ENCODE assay signal across 18 cellular contexts in the genomic region with DNA sequence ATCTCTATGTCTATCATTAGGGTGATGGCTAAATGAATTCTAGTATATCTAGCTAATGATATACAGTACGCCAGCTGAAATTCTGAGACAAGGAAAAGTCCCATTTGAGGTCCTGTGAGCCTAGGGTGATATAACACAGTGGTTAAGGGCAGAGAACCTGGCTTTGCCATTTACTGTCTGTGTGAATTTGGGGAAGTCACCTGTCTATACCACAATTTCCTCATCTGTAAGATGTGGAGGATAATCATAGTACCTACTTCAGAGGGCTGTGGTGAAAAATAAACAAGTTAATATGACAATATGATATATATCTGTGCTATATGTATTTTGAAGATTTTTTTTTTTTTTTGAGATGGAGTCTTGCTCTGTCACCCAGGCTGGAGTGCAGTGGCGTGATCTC. TPM values are rescaled to one million over a fixed set of nuclear protein-coding genes. Genes with fewer than 3 reads are reported as not detected.
DNase-seq lines count a peak whose midpoint lies in the region; ATAC-seq and TF ChIP-seq lines count a peak whose summit lies in the region.
"Had no signal": no experiment of that assay in that cellular context is flagged by ENCODE, and none has a peak within 500 bp of the region (broad histone marks: within the 10 kb centered on the region; RNA-seq: fewer than 3 reads in every experiment).

No MANE protein-coding gene starts in this region.

- intact Hi-C loops in CD4-positive, alpha-beta T cell (cut with DNase I, micrococcal nuclease) = loop anchor here in 1 of 2 experiments (10.0 kb wide), 1 partner anchor 737 kb away; a partner anchor contains a TSS
- intact Hi-C loops in activated CD4-positive, alpha-beta memory T cell treated with anti-CD3 and anti-CD28 coated beads for 36 hours (cut with micrococcal nuclease) = loop anchor here (2.0 kb wide), 1 partner anchor 77 kb away; a partner anchor contains a TSS
- intact Hi-C loops in naive thymus-derived CD4-positive, alpha-beta T cell (cut with micrococcal nuclease) = no loop called here

- no peaks in the 10 kb centered on the region for H3K36me3 ChIP-seq in DND-41 (ENCODE audit: insufficient read depth, low read length)
- no peaks in the 10 kb centered on the region for H3K36me3 ChIP-seq in naive thymus-derived CD4-positive, alpha-beta T cell (ENCODE audit: control insufficient read depth in 2 of 3, insufficient read depth in 3 of 3, low read length in 3 of 3)

- ATAC-seq in CD4-positive, alpha-beta T cell (ENCODE audit: poor library complexity) = peak; percentile 80
- peak; percentile 44; the same call in 2 of the 3 replicates for ATAC-seq in DND-41 (ENCODE audit: insufficient read depth, low read depth)
- ATAC-seq in naive thymus-derived CD4-positive, alpha-beta T cell = peak; percentile 84
- ATAC-seq: HCT116 had no signal

- H4K20me1 ChIP-seq in DND-41 (ENCODE audit: insufficient read depth, low read length) = no peaks in the 10 kb centered on the region

- H3K4me1 Mint-ChIP-seq in CD4-positive, alpha-beta T cell (ENCODE audit: low read depth) = peaks cover 46% of the 10 kb centered on the region
- H3K4me1 Mint-ChIP-seq in activated CD4-positive, alpha-beta memory T cell treated with anti-CD3 and anti-CD28 coated beads for 36 hours (ENCODE audit: low read depth) = peaks cover 43% of the 10 kb centered on the region
- peaks cover 32 to 54% (median 47%) of the 10 kb centered on the region in 7 donors for H3K4me1 Mint-ChIP-seq in naive thymus-derived CD4-positive, alpha-beta T cell

- H3K4me3 Mint-ChIP-seq in CD4-positive, alpha-beta T cell = no peak overlapping the region
- no peak overlapping the region for H3K4me3 Mint-ChIP-seq in activated CD4-positive, alpha-beta memory T cell treated with anti-CD3 and anti-CD28 coated beads for 36 hours
- H3K4me3 Mint-ChIP-seq in naive thymus-derived CD4-positive, alpha-beta T cell = peak overlapping the region in 3 of 10 donors; percentile 29 to 53 (median 33)
- H3K4me3 Mint-ChIP-seq: endodermal cell had no signal

- no peak for DNase-seq in CD4-positive, alpha-beta T cell
- DNase-seq in DND-41 (no peak), pons (ENCODE audit: low spot score) (no peak), AG08395 (ENCODE audit: low spot score) (no peak), NCI-H1694 (lab: John Stamatoyannopoulos, UW) (no peak)
- DNase-seq in activated CD4-positive, alpha-beta memory T cell treated with anti-CD3 and anti-CD28 coated beads for 36 hours = no peak
- peak in 7 of 9 donors; percentile 32 to 65 (median 52) for DNase-seq in naive thymus-derived CD4-positive, alpha-beta T cell
- DNase-seq: activated CD4-positive, alpha-beta T cell treated with anti-CD3 and anti-CD28 coated beads, Interleukin-2, amount 50 U/mL, for 1 hour; activated naive CD4-positive, alpha-beta T cell treated with anti-CD3 and anti-CD28 coated beads, Interleukin-2, amount 50 U/mL, for 16 hours; activated T-cell treated with anti-CD3 and anti-CD28 coated beads, Interleukin-2, amount 50 U/mL, for 1 hour; Kasumi-1; mesendoderm; NCI-H510A; stimulated activated CD4-positive, alpha-beta T cell treated with anti-CD3 and anti-CD28 coated beads, Interleukin-2, amount 100 ng/mL, for 48 hours; trophoblast cell had no signal

- H3K4me2 ChIP-seq in DND-41 (ENCODE audit: insufficient read depth, low read length) = no peak overlapping the region

- H3K36me3 Mint-ChIP-seq in CD4-positive, alpha-beta T cell (ENCODE audit: low read depth) = no peaks in the 10 kb centered on the region
- peaks cover 9% of the 10 kb centered on the region for H3K36me3 Mint-ChIP-seq in activated CD4-positive, alpha-beta memory T cell treated with anti-CD3 and anti-CD28 coated beads for 36 hours
- peaks cover 0 to 19% (median 6%) of the 10 kb centered on the region in 5 donors for H3K36me3 Mint-ChIP-seq in naive thymus-derived CD4-positive, alpha-beta T cell

- POLR2A ChIA-PET in CD4-positive, alpha-beta T cell (lab: Charles Lee) = interaction anchor here (0.8 to 6.2 kb wide), 4 partner anchors 8 to 170 kb away, joined by 3 to 59 read pairs (median 3); a partner anchor contains a TSS
- POLR2A ChIA-PET in activated CD4-positive, alpha-beta memory T cell treated with anti-CD3 and anti-CD28 coated beads for 36 hours (lab: Charles Lee) = interaction anchor here (1.2 to 5.4 kb wide), 2 partner anchors 8 to 10 kb away, joined by 5 to 36 read pairs; a partner anchor contains a TSS
- POLR2A ChIA-PET in naive thymus-derived CD4-positive, alpha-beta T cell (lab: Charles Lee) = interaction anchor here (0.9 kb wide), 1 partner anchor 10 kb away, joined by 3 read pairs; a partner anchor contains a TSS

- TF ChIP-seq CTCF in CD4-positive, alpha-beta T cell (IDR thresholded peaks at IDR 0.05) = no peak
- no peak for TF ChIP-seq CTCF in DND-41 (IDR thresholded peaks at IDR 0.05; ENCODE audit: borderline replicate concordance, extremely low read depth, low read length, poor library complexity, severe bottlenecking)

- H3K27ac ChIP-seq in CD4-positive, alpha-beta T cell (ENCODE audit: low read depth, low read length) = no peak overlapping the region
- H3K27ac ChIP-seq in DND-41 (ENCODE audit: low read length) = no peak overlapping the region
- H3K27ac ChIP-seq in naive thymus-derived CD4-positive, alpha-beta T cell (ENCODE audit: low read depth, low read length) = no peak overlapping the region
- H3K27ac ChIP-seq: SK-N-MC had no signal

- no peaks in the 10 kb centered on the region for H3K27me3 ChIP-seq in CD4-positive, alpha-beta T cell (ENCODE audit: control insufficient read depth, insufficient read depth, low read length)
- H3K27me3 ChIP-seq in DND-41 (ENCODE audit: insufficient read depth, low read length, poor library complexity) = no peaks in the 10 kb centered on the region
- H3K27me3 ChIP-seq in naive thymus-derived CD4-positive, alpha-beta T cell (ENCODE audit: control insufficient read depth in 2 of 2, insufficient read depth in 2 of 2, low read length in 2 of 2) = no peaks in the 10 kb centered on the region

- no peak overlapping the region for H2AFZ ChIP-seq in DND-41 (ENCODE audit: low read depth, low read length)

- peaks cover 10% of the 10 kb centered on the region for H3K9me3 ChIP-seq in CD4-positive, alpha-beta T cell (ENCODE audit: control insufficient read depth, low read length)
- H3K9me3 ChIP-seq in DND-41 (ENCODE audit: insufficient read depth, low read length, severe bottlenecking) = no peaks in the 10 kb centered on the region
- H3K9me3 ChIP-seq in naive thymus-derived CD4-positive, alpha-beta T cell (ENCODE audit: control insufficient read depth in 2 of 3, low read length in 3 of 3) = peaks cover 0 to 10% (median 3%) of the 10 kb centered on the region in 3 experiments

- peak overlapping the region; percentile 55 for H3K27ac Mint-ChIP-seq in CD4-positive, alpha-beta T cell
- H3K27ac Mint-ChIP-seq in activated CD4-positive, alpha-beta memory T cell treated with anti-CD3 and anti-CD28 coated beads for 36 hours = peak overlapping the region; percentile 45
- H3K27ac Mint-ChIP-seq in naive thymus-derived CD4-positive, alpha-beta T cell = peak overlapping the region in 3 of 9 donors; percentile 19 to 56 (median 34)
- H3K27ac Mint-ChIP-seq: endodermal cell had no signal

- H3K79me2 ChIP-seq in DND-41 (ENCODE audit: insufficient read depth, low read length) = no peaks in the 10 kb centered on the region

- CTCF ChIA-PET in CD4-positive, alpha-beta T cell (lab: Charles Lee) = interaction anchor here (1.1 kb wide), 2 partner anchors 93 to 171 kb away, joined by 3 to 4 read pairs; no protein-coding TSS in a partner anchor
- CTCF ChIA-PET in activated CD4-positive, alpha-beta memory T cell treated with anti-CD3 and anti-CD28 coated beads for 36 hours (lab: Charles Lee) = interaction anchor here (1.1 to 6.8 kb wide), 2 partner anchors 8 to 18 kb away, joined by 3 to 60 read pairs; no protein-coding TSS in a partner anchor
- CTCF ChIA-PET in naive thymus-derived CD4-positive, alpha-beta T cell (lab: Charles Lee) = interaction anchor here (0.7 to 10.0 kb wide), 2 partner anchors 57 to 172 kb away, joined by 4 to 110 read pairs; no protein-coding TSS in a partner anchor

- H3K9me3 Mint-ChIP-seq in CD4-positive, alpha-beta T cell = no peaks in the 10 kb centered on the region
- H3K9me3 Mint-ChIP-seq in activated CD4-positive, alpha-beta memory T cell treated with anti-CD3 and anti-CD28 coated beads for 36 hours = peaks cover 17% of the 10 kb centered on the region
- H3K9me3 Mint-ChIP-seq in naive thymus-derived CD4-positive, alpha-beta T cell = peaks cover 0 to 14% (median 6%) of the 10 kb centered on the region in 11 donors

- no peak overlapping the region for H3K9ac ChIP-seq in DND-41 (ENCODE audit: low read depth, low read length)

- H3K4me1 ChIP-seq in DND-41 (ENCODE audit: insufficient read depth, low read length) = no peaks in the 10 kb centered on the region
- H3K4me1 ChIP-seq in naive thymus-derived CD4-positive, alpha-beta T cell (ENCODE audit: control insufficient read depth in 2 of 2, insufficient read depth in 2 of 2, low read length in 2 of 2) = peaks cover 17 to 21% of the 10 kb centered on the region in 2 donors

- no peak overlapping the region for H3K4me3 ChIP-seq in DND-41 (ENCODE audit: low read depth in 1 of 2, low read length in 2 of 2)
- H3K4me3 ChIP-seq in naive thymus-derived CD4-positive, alpha-beta T cell (ENCODE audit: low read length) = no peak overlapping the region
- H3K4me3 ChIP-seq: SK-N-MC had no signal

- no peaks in the 10 kb centered on the region for H3K27me3 Mint-ChIP-seq in CD4-positive, alpha-beta T cell
- H3K27me3 Mint-ChIP-seq in activated CD4-positive, alpha-beta memory T cell treated with anti-CD3 and anti-CD28 coated beads for 36 hours = no peaks in the 10 kb centered on the region
- no peaks in the 10 kb centered on the region for H3K27me3 Mint-ChIP-seq in naive thymus-derived CD4-positive, alpha-beta T cell

RNA-seq across cellular contexts. Expression of a gene that starts 9.8 kb away (rescaled TPM):
- 1 to 10 TPM in 1 of 2 experiments, under 1 TPM in 1; 0.95 to 1.9 TPM for total RNA-seq in CD4-positive, alpha-beta T cell
- total RNA-seq in activated CD4-positive, alpha-beta memory T cell treated with anti-CD3 and anti-CD28 coated beads for 36 hours = 1 to 10 TPM; 6.3 to 6.6 TPM
- total RNA-seq in naive thymus-derived CD4-positive, alpha-beta T cell = 1 to 10 TPM; 3.3 to 9.3 (median 4.0) TPM
- 1 to 10 TPM in 1 of 2 donors, under 1 TPM in 1; 0.20 to 2.0 TPM for polyA plus RNA-seq in naive thymus-derived CD4-positive, alpha-beta T cell

Comparison
In these comparisons a context has a peak if more than half of its experiments do, and no peak if none do; other contexts are left out.
1. DNase-seq: peak in naive thymus-derived CD4-positive, alpha-beta T cell (7 of 9); none in CD4-positive, alpha-beta T cell (0 of 10), DND-41 (single experiment), activated CD4-positive, alpha-beta memory T cell treated with anti-CD3 and anti-CD28 coated beads for 36 hours (single experiment), pons (single experiment), AG08395 (single experiment) and NCI-H1694 (single experiment).
2. Peak in every context shown above with its lines, with median percentiles within 50 percentile points of each other: ATAC-seq.